Comparison of ENCODE assay signal across 1 cellular context in the genomic region with DNA sequence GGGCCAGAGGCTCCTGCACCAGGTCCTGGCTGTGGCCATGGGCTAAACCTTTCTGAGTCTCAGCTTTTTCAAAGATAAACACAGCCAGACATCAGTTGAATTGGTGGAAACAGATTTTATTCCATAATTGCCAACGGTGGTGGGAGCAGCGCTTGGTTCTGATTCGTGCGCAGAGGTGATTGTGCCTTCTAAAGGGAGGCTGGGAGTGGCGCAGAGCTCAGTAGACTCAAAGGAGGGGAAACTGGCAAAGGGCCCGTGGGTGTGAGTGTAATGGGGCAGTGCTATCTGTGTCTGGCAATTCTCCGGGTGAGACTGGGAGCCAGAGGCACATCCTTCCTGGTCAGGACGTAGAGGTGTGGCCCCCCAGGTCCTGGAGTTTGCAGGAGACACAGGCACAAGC.
TF ChIP-seq lines count a peak whose summit lies in the region.

No MANE protein-coding gene starts in this region.

TF ChIP-seq in H1, 55 proteins besides CTCF, POLR2A, EP300 and RAD21:
- TF ChIP-seq ZNF274 (IDR thresholded peaks at IDR 0.05; ENCODE audit: borderline replicate concordance, extremely low read depth, low read length) (no peak), CBX8 (IDR thresholded peaks at IDR 0.05; ENCODE audit: borderline replicate concordance, low read depth, low read length) (no peak), CREB1 (IDR thresholded peaks at IDR 0.05) (no peak), TCF12 (IDR thresholded peaks at IDR 0.05; ENCODE audit: low read depth, low read length) (no peak), SP4 (IDR thresholded peaks at IDR 0.05; ENCODE audit: low read length) (no peak), YY1 (IDR thresholded peaks at IDR 0.05; ENCODE audit: low read depth, low read length) (no peak), JUN (IDR thresholded peaks at IDR 0.05; ENCODE audit: low read depth, low read length) (no peak), SP2 (IDR thresholded peaks at IDR 0.05; ENCODE audit: low read length) (no peak), POU5F1 (IDR thresholded peaks at IDR 0.05; ENCODE audit: low read depth, low read length) (no peak), SIX5 (IDR thresholded peaks at IDR 0.05; ENCODE audit: low read depth, low read length) (no peak), ASH2L (IDR thresholded peaks at IDR 0.05; ENCODE audit: low read length) (no peak), RNF2 (IDR thresholded peaks at IDR 0.05; ENCODE audit: borderline replicate concordance, low read depth, low read length, missing control alignments, poor library complexity, severe bottlenecking) (no peak)
